ENCODE assay signal across 8 cellular contexts in genomic region chr2:241882090-241882625, GRCh38. TPM values are rescaled to one million over a fixed set of nuclear protein-coding genes. Genes with fewer than 3 reads are reported as not detected.
DNase-seq lines count a peak whose midpoint lies in the region; ATAC-seq, FAIRE-seq and TF ChIP-seq lines count a peak whose summit lies in the region.

No MANE protein-coding gene starts in this region.

- peaks cover 13 to 52% of the 10 kb centered on the region in 2 experiments for H3K27me3 ChIP-seq in HepG2 (ENCODE audit: control insufficient read depth in 1 of 2, insufficient read depth in 2 of 2, low read length in 2 of 2)

- H3K9me3 ChIP-seq in HepG2 (ENCODE audit: low read length) = no peaks in the 10 kb centered on the region

- no peaks in the 10 kb centered on the region for H4K20me1 ChIP-seq in HepG2 (ENCODE audit: insufficient read depth, low read length)

- no peak for FAIRE-seq in HepG2 (lab: Jason Lieb, UNC)

- TF ChIP-seq EP300 in HepG2 (IDR thresholded peaks at IDR 0.05; ENCODE audit: low read depth in 2 of 2, low read length in 2 of 2) (no peak), HepG2 (CRISPR knock-in tag; IDR thresholded peaks at IDR 0.05; ENCODE audit: borderline replicate concordance) (no peak)

- TF ChIP-seq RAD21 in HepG2 (CRISPR knock-in tag; IDR thresholded peaks at IDR 0.05) = no peak

- H3K27ac ChIP-seq in HepG2 (ENCODE audit: extremely low read length, insufficient read depth, low read length) = no peak overlapping the region

- TF ChIP-seq CTCF in AG04449 (IDR thresholded peaks at IDR 0.05; ENCODE audit: insufficient read depth, low read length, missing control alignments) = peak; percentile 1
- no peak for TF ChIP-seq CTCF in astrocyte of the spinal cord (IDR thresholded peaks at IDR 0.05; ENCODE audit: low read depth, low read length)
- peak; percentile 45 for TF ChIP-seq CTCF in HepG2 (CRISPR knock-in tag; IDR thresholded peaks at IDR 0.05)

- peak overlapping the region; percentile 10 for H3K4me3 ChIP-seq in AG04449 (ENCODE audit: low read depth, low read length)
- H3K4me3 ChIP-seq in astrocyte of the spinal cord (ENCODE audit: low read depth, low read length) = peak overlapping the region; percentile 4
- peak overlapping the region in 1 of 3 experiments; percentile 49; a peak in 1 of 6 replicates for H3K4me3 ChIP-seq in HepG2 (replicated peaks in 1 of 3; ENCODE audit: insufficient read depth in 1 of 3, low read depth in 2 of 3, low read length in 3 of 3)

- TF ChIP-seq POLR2A in Raji (IDR thresholded peaks at IDR 0.05; ENCODE audit: insufficient read depth, low read depth, low read length) (peak; percentile 35; the same call in 1 of the 2 replicates), HepG2 (IDR thresholded peaks at IDR 0.05; ENCODE audit: insufficient read depth in 1 of 2, low read depth in 2 of 2, low read length in 2 of 2) (no peak)

- H3K79me2 ChIP-seq in HepG2 (ENCODE audit: insufficient read depth, low read length) = no peaks in the 10 kb centered on the region

- H3K9ac ChIP-seq in HepG2 (ENCODE audit: insufficient read depth, low read depth, low read length) = peak overlapping the region; percentile 16; the same call in 1 of the 2 replicates

- H2AFZ ChIP-seq in HepG2 (ENCODE audit: low read length) = no peak overlapping the region

- DNase-seq in AG04449 (ENCODE audit: low read depth, low spot score) = no peak
- no peak for DNase-seq in astrocyte of the spinal cord (ENCODE audit: low read depth, low spot score)
- no peak for DNase-seq in HepG2 (ENCODE audit: low spot score)
- peak; percentile 62 to 70 for DNase-seq in stimulated activated CD8-positive, alpha-beta memory T cell treated with anti-CD3 and anti-CD28 coated beads, Interleukin-2, amount 100 ng/mL, for 48 hours (ENCODE audit: low read depth in 2 of 2)
- DNase-seq in NCI-H2107 treated with DMSO at 0.1 percent for 48 hours (lab: John Stamatoyannopoulos, UW; ENCODE audit: unreplicated experiment) = no peak

- WGBS in HepG2 (ENCODE audit: low lambda C conversion rate) = 29% methylated on average over 19 of the region's 23 CpGs

- H3K36me3 ChIP-seq in HepG2 (replicated peaks in 1 of 2; ENCODE audit: control insufficient read depth in 1 of 2, insufficient read depth in 2 of 2, low read length in 2 of 2) = no peaks in the 10 kb centered on the region

- POLR2A ChIA-PET in AG04449 (lab: Yijun Ruan, JAX) = no interaction called here
- POLR2A ChIA-PET in HepG2 (lab: Yijun Ruan, JAX) = no interaction called here

- H3K4me1 ChIP-seq in HepG2 (ENCODE audit: insufficient read depth, low read length) = peaks cover 17% of the 10 kb centered on the region

- in situ Hi-C loops in astrocyte of the spinal cord (cut with HindIII; ENCODE audit: low sequenced_read_pairs) (no loop called here), HepG2 (cut with HindIII; ENCODE audit: extremely low pct_ligation_motif_present, low pct_unique_long_range_greater_than_20kb) (no loop called here)

- peak overlapping the region; percentile 64 for H3K4me2 ChIP-seq in HepG2 (ENCODE audit: low read depth, low read length)

- BruUV-seq in HepG2 (replicated peaks; lab: Mats Ljungman, UMichigan) = no TSS peak

- intact Hi-C loops in HepG2 (cut with micrococcal nuclease; ENCODE audit: unreplicated experiment) = no loop called here

- CTCF ChIA-PET in AG04449 (lab: Yijun Ruan, JAX) = no interaction called here
- CTCF ChIA-PET in HepG2 (lab: Yijun Ruan, JAX; ENCODE audit: low intra/inter-chr PET ratio, low total read pairs) = no interaction called here

- ATAC-seq in GM18508 (IDR thresholded peaks at IDR 0.05; ENCODE audit: insufficient read depth, unreplicated experiment) (peak; percentile 49), HG02970 (IDR thresholded peaks at IDR 0.05; ENCODE audit: low FRiP score, unreplicated experiment) (peak; percentile 42), HepG2 (peak; percentile 7; the same call in 2 of the 3 replicates)

TF ChIP-seq in HepG2, 621 proteins besides CTCF, POLR2A, EP300 and RAD21 (continues in another document):
- TF ChIP-seq NFKBIZ (CRISPR knock-in tag; IDR thresholded peaks at IDR 0.05) = no peak
- TF ChIP-seq TARDBP (CRISPR knock-in tag; IDR thresholded peaks at IDR 0.05) = no peak
- no peak for TF ChIP-seq ZC3H4 (CRISPR knock-in tag; IDR thresholded peaks at IDR 0.05; ENCODE audit: borderline replicate concordance)
- no peak for TF ChIP-seq MAF1 (CRISPR knock-in tag; IDR thresholded peaks at IDR 0.05; ENCODE audit: borderline replicate concordance)
- no peak for TF ChIP-seq MED8 (CRISPR knock-in tag; IDR thresholded peaks at IDR 0.05; ENCODE audit: insufficient replicate concordance)
- TF ChIP-seq ZNF460 (CRISPR knock-in tag; IDR thresholded peaks at IDR 0.05; ENCODE audit: borderline replicate concordance) = no peak
- TF ChIP-seq NPAS2 (CRISPR knock-in tag; IDR thresholded peaks at IDR 0.05; ENCODE audit: borderline replicate concordance) = no peak

RNA-seq across cellular contexts. Expression of gene RTP5, which starts 12.6 kb away (rescaled TPM):
- total RNA-seq in HepG2 (2016; rRNA removed; fragmentation: Illumina TruSeq; extraction: Trizol) = not detected in 2 replicates
- total RNA-seq in HepG2 (2016; cell fraction: cytosol; rRNA removed; fragmentation: Illumina TruSeq; extraction: Trizol; ENCODE audit: low read depth) = not detected in 2 replicates
- not detected in 2 replicates for total RNA-seq in HepG2 (2016; cell fraction: insoluble cytoplasmic fraction; rRNA removed; fragmentation: Illumina TruSeq; extraction: Trizol)
- not detected in 2 replicates for total RNA-seq in HepG2 (2016; cell fraction: membrane; rRNA removed; fragmentation: Illumina TruSeq; extraction: Trizol)
- not detected in 2 replicates for total RNA-seq in HepG2 (2016; cell fraction: nucleus; rRNA removed; fragmentation: Illumina TruSeq; extraction: Trizol)
- polyA plus RNA-seq in HepG2 (2011; rRNA removed) = not detected in 2 replicates
- not detected in 2 replicates for polyA plus RNA-seq in HepG2 (2011; cell fraction: cytosol; rRNA removed)
- not detected in 2 replicates for polyA plus RNA-seq in HepG2 (2011; cell fraction: nucleus; rRNA removed)
- not detected in 2 replicates for polyA plus RNA-seq in HepG2 (2012)
- polyA plus RNA-seq in HepG2 (2016; cell fraction: cytosol; fragmentation: Illumina TruSeq; extraction: Trizol; ENCODE audit: low read depth) = not detected in 2 replicates
- polyA plus RNA-seq in HepG2 (2016; cell fraction: insoluble cytoplasmic fraction; fragmentation: Illumina TruSeq; extraction: Trizol; ENCODE audit: low read depth) = not detected in 2 replicates
- polyA plus RNA-seq in HepG2 (2016; cell fraction: membrane; fragmentation: Illumina TruSeq; extraction: Trizol; ENCODE audit: low read depth) = not detected in 2 replicates
- polyA plus RNA-seq in HepG2 (2016; cell fraction: nucleus; fragmentation: Illumina TruSeq; extraction: Trizol; ENCODE audit: insufficient read depth, low read depth) = not detected in 2 replicates
- not detected in 2 replicates for polyA minus RNA-seq in HepG2 (2011; rRNA and poly(A)+ RNA removed; ENCODE audit: low replicate concordance)
- not detected in 2 replicates for polyA minus RNA-seq in HepG2 (2011; cell fraction: cytosol; rRNA and poly(A)+ RNA removed)
- not detected in 2 replicates for polyA minus RNA-seq in HepG2 (2011; cell fraction: nucleus; rRNA and poly(A)+ RNA removed)

RNA-seq across cellular contexts. Expression of gene PDCD1, which starts 23.5 kb away (rescaled TPM):
- total RNA-seq in HepG2 (2016; rRNA removed; fragmentation: Illumina TruSeq; extraction: Trizol) = not detected in 2 replicates
- total RNA-seq in HepG2 (2016; cell fraction: cytosol; rRNA removed; fragmentation: Illumina TruSeq; extraction: Trizol; ENCODE audit: low read depth) = not detected in 2 replicates
- 0.11 TPM in 1 of 2 replicates, not detected in the other for total RNA-seq in HepG2 (2016; cell fraction: insoluble cytoplasmic fraction; rRNA removed; fragmentation: Illumina TruSeq; extraction: Trizol)
- total RNA-seq in HepG2 (2016; cell fraction: membrane; rRNA removed; fragmentation: Illumina TruSeq; extraction: Trizol) = 0.09 TPM in 1 of 2 replicates, not detected in the other
- total RNA-seq in HepG2 (2016; cell fraction: nucleus; rRNA removed; fragmentation: Illumina TruSeq; extraction: Trizol) = 0.59 TPM in 1 of 2 replicates, not detected in the other
- polyA plus RNA-seq in HepG2 (2011; rRNA removed) = 0.04 and 0.31 TPM in 2 replicates
- 0.15 and 0.24 TPM in 2 replicates for polyA plus RNA-seq in HepG2 (2011; cell fraction: cytosol; rRNA removed)
- polyA plus RNA-seq in HepG2 (2011; cell fraction: nucleus; rRNA removed) = 0.18 and 0.19 TPM in 2 replicates
- not detected in 2 replicates for polyA plus RNA-seq in HepG2 (2012)
- 0.41 TPM in 1 of 2 replicates, not detected in the other for polyA plus RNA-seq in HepG2 (2016; cell fraction: cytosol; fragmentation: Illumina TruSeq; extraction: Trizol; ENCODE audit: low read depth)
- polyA plus RNA-seq in HepG2 (2016; cell fraction: insoluble cytoplasmic fraction; fragmentation: Illumina TruSeq; extraction: Trizol; ENCODE audit: low read depth) = not detected in 2 replicates
- not detected in 2 replicates for polyA plus RNA-seq in HepG2 (2016; cell fraction: membrane; fragmentation: Illumina TruSeq; extraction: Trizol; ENCODE audit: low read depth)
- not detected in 2 replicates for polyA plus RNA-seq in HepG2 (2016; cell fraction: nucleus; fragmentation: Illumina TruSeq; extraction: Trizol; ENCODE audit: insufficient read depth, low read depth)
- 0.70 TPM in 1 of 2 replicates, not detected in the other for polyA minus RNA-seq in HepG2 (2011; rRNA and poly(A)+ RNA removed; ENCODE audit: low replicate concordance)
- polyA minus RNA-seq in HepG2 (2011; cell fraction: cytosol; rRNA and poly(A)+ RNA removed) = not detected in 2 replicates
- polyA minus RNA-seq in HepG2 (2011; cell fraction: nucleus; rRNA and poly(A)+ RNA removed) = not detected in 2 replicates

Comparison
In these comparisons a context has a peak if more than half of its experiments do, and no peak if none do; other contexts are left out.
1. DNase-seq: peak in stimulated activated CD8-positive, alpha-beta memory T cell treated with anti-CD3 and anti-CD28 coated beads, Interleukin-2, amount 100 ng/mL, for 48 hours (2 of 2); none in AG04449 (single experiment), astrocyte of the spinal cord (single experiment), HepG2 (single experiment) and NCI-H2107 treated with DMSO at 0.1 percent for 48 hours (single experiment).
2. Peak in every context shown above with its lines, with median percentiles within 50 percentile points of each other: ATAC-seq.